In the genomic region with DNA sequence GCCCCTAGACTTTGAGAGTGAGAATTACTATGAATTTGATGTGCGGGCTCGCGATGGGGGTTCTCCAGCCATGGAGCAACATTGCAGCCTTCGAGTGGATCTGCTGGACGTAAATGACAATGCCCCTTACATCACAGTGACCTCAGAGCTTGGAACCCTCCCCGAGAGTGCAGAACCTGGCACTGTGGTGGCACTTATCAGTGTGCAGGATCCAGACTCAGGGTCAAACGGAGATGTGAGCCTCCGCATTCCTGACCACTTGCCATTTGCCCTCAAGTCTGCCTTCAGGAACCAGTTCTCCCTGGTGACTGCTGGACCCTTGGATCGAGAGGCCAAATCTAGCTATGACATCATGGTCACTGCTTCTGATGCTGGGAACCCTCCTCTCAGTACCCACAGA, we compare ENCODE assay signal across 16 cellular contexts. TPM values are rescaled to one million over a fixed set of nuclear protein-coding genes. Genes with fewer than 3 reads are reported as not detected.
DNase-seq lines count a peak whose midpoint lies in the region; ATAC-seq and TF ChIP-seq lines count a peak whose summit lies in the region.
"Had no signal": no experiment of that assay in that cellular context is flagged by ENCODE, and none has a peak within 500 bp of the region (broad histone marks: within the 10 kb centered on the region; RNA-seq: fewer than 3 reads in every experiment).

No MANE protein-coding gene starts in this region.

- H3K4me3 Mint-ChIP-seq in mesothelial cell of epicardium (peak overlapping the region; percentile 28), type B pancreatic cell (peak overlapping the region; percentile 25)

- no peak overlapping the region for H3K4me3 ChIP-seq in right atrium auricular region
- no peak overlapping the region for H3K4me3 ChIP-seq in right cardiac atrium (ENCODE audit: low read length)
- peak overlapping the region in 44 of 59 donors; percentile 20 to 71 (median 56) for H3K4me3 ChIP-seq in dorsolateral prefrontal cortex
- H3K4me3 ChIP-seq in spleen, result no peak overlapping the region

- H3K4me1 Mint-ChIP-seq in mesothelial cell of epicardium (peaks cover 28% of the 10 kb centered on the region), type B pancreatic cell (ENCODE audit: unreplicated experiment) (peaks cover 20% of the 10 kb centered on the region)

- peaks cover 12% of the 10 kb centered on the region for H3K36me3 ChIP-seq in right atrium auricular region
- peaks cover 0 to 5% (median 0%) of the 10 kb centered on the region in 6 donors for H3K36me3 ChIP-seq in spleen

- DNase-seq in right atrium auricular region (ENCODE audit: low spot score), result peak; percentile 46
- no peak for DNase-seq in right cardiac atrium
- DNase-seq in dorsolateral prefrontal cortex, result no peak
- DNase-seq in mesothelial cell of epicardium (ENCODE audit: low spot score in 2 of 2, unreplicated experiment in 2 of 2), result no peak
- DNase-seq in type B pancreatic cell (ENCODE audit: extremely low spot score, unreplicated experiment), result no peak
- no peak for DNase-seq in NCI-H1694 treated with DMSO at 0.1 percent for 48 hours (lab: John Stamatoyannopoulos, UW)
- no peak for DNase-seq in GM19238 (ENCODE audit: insufficient read length, low spot score)
- DNase-seq in spleen, result no peak
- DNase-seq: 8988T, MM.1S, NCI-H1417, NCI-H2029 treated with DMSO at 0.1 percent for 48 hours, NCI-H510A had no signal

- H3K36me3 Mint-ChIP-seq in mesothelial cell of epicardium (peaks cover 33% of the 10 kb centered on the region), type B pancreatic cell (peaks cover 62% of the 10 kb centered on the region)

- ATAC-seq in right cardiac atrium, result no peak
- ATAC-seq: Panc1, Right ventricle myocardium inferior had no signal

- H3K4me1 ChIP-seq in right atrium auricular region (peaks cover 0 to 29% of the 10 kb centered on the region in 2 donors), right cardiac atrium (ENCODE audit: control insufficient read depth, insufficient read depth, low read length) (peaks cover 3% of the 10 kb centered on the region), spleen (peaks cover 0 to 27% (median 16%) of the 10 kb centered on the region in 6 donors)

- H3K27ac Mint-ChIP-seq in mesothelial cell of epicardium, result no peak overlapping the region
- H3K27ac Mint-ChIP-seq in type B pancreatic cell, result no peak overlapping the region

- TF ChIP-seq POLR2A in spleen (IDR thresholded peaks at IDR 0.05), result no peak

- intact Hi-C loops in right cardiac atrium (cut with DNase I), result no loop called here
- intact Hi-C loops in dorsolateral prefrontal cortex (cut with DNase I), result loop anchor here in 1 of 2 donors (5.0 kb wide), 1 partner anchor 36 kb away; no protein-coding TSS in a partner anchor
- intact Hi-C loops in spleen (cut with DNase I; ENCODE audit: low total_unique reads), result no loop called here

- TF ChIP-seq CTCF in right atrium auricular region (IDR thresholded peaks at IDR 0.05) (no peak), dorsolateral prefrontal cortex (IDR thresholded peaks at IDR 0.05 in 54 of 56, conservative IDR thresholded peaks at IDR 0.05 in 2 of 56; ENCODE audit: low read depth in 1 of 56, partially characterized antibody in 56 of 56) (no peak), mesothelial cell of epicardium (IDR thresholded peaks at IDR 0.05; ENCODE audit: unreplicated experiment) (no peak), type B pancreatic cell (conservative IDR thresholded peaks at IDR 0.05) (no peak), spleen (IDR thresholded peaks at IDR 0.05 in 8 of 11, conservative IDR thresholded peaks at IDR 0.05 in 3 of 11) (no peak)

- H3K27me3 Mint-ChIP-seq in mesothelial cell of epicardium (ENCODE audit: low read depth) (no peaks in the 10 kb centered on the region), type B pancreatic cell (peaks cover 23% of the 10 kb centered on the region)

- no peaks in the 10 kb centered on the region for H3K9me3 Mint-ChIP-seq in mesothelial cell of epicardium
- H3K9me3 Mint-ChIP-seq in type B pancreatic cell, result peaks cover 5% of the 10 kb centered on the region

- H3K27me3 ChIP-seq in right atrium auricular region (no peaks in the 10 kb centered on the region), right cardiac atrium (ENCODE audit: control insufficient read depth, insufficient read depth) (no peaks in the 10 kb centered on the region), dorsolateral prefrontal cortex (peaks cover 0 to 79% (median 0%) of the 10 kb centered on the region in 45 donors), spleen (replicated peaks in 1 of 7) (peaks cover 0 to 84% (median 21%) of the 10 kb centered on the region in 7 donors)

- no peaks in the 10 kb centered on the region for H3K9me3 ChIP-seq in right atrium auricular region
- no peaks in the 10 kb centered on the region for H3K9me3 ChIP-seq in right cardiac atrium (ENCODE audit: control insufficient read depth, low read length)
- no peaks in the 10 kb centered on the region for H3K9me3 ChIP-seq in spleen

- H3K27ac ChIP-seq in right atrium auricular region, result no peak overlapping the region
- no peak overlapping the region for H3K27ac ChIP-seq in right cardiac atrium (ENCODE audit: low read length)
- H3K27ac ChIP-seq in dorsolateral prefrontal cortex, result peak overlapping the region in 34 of 59 donors; percentile 14 to 94 (median 70)
- H3K27ac ChIP-seq in spleen, result no peak overlapping the region
- H3K27ac ChIP-seq: KMS-11 had no signal

- WGBS in right cardiac atrium, result 86% methylated on average over 9 of the region's 9 CpGs
- WGBS in spleen, 5 donors, result 85 to 96% (median 91%) methylated on average over 4 to 9 of the region's 9 CpGs

RNA-seq across cellular contexts. Expression of gene PCDHGC4, which starts 1.3 kb away (rescaled TPM):
- 1 to 10 TPM; 1.5 to 1.7 TPM for total RNA-seq in right atrium auricular region
- total RNA-seq in right cardiac atrium, result 1 to 10 TPM; 1.4 to 2.3 (median 1.8) TPM
- 1.3 TPM for polyA plus RNA-seq in right cardiac atrium
- total RNA-seq in dorsolateral prefrontal cortex, result 10 to 100 TPM in 118 of 120 experiments, 1 to 10 TPM in 2; 9.0 to 35.3 (median 19.4) TPM
- total RNA-seq in mesothelial cell of epicardium, result 5.2 to 6.2 TPM (median 5.2 TPM) in 3 replicates
- 0.38 and 4.0 TPM in 2 replicates for total RNA-seq in type B pancreatic cell (ENCODE audit: low replicate concordance)
- total RNA-seq in spleen, result 1 to 10 TPM; 1.3 to 3.9 (median 2.6) TPM
- polyA plus RNA-seq in spleen, result under 1 TPM in 2 of 3 donors, not detected in 1; 0.03 TPM

RNA-seq across cellular contexts. Expression of gene PCDHGC5, which starts 2.8 kb away (rescaled TPM):
- total RNA-seq in right atrium auricular region (1 to 10 TPM; 1.4 to 1.7 TPM), right cardiac atrium (1 to 10 TPM; 1.4 to 2.3 (median 1.9) TPM), dorsolateral prefrontal cortex (10 to 100 TPM; 21.8 to 82.1 (median 50.7) TPM), mesothelial cell of epicardium (2.6 to 3.5 TPM (median 3.5 TPM) in 3 replicates), type B pancreatic cell (ENCODE audit: low replicate concordance) (0.45 and 1.9 TPM in 2 replicates), spleen (1 to 10 TPM in 5 of 7 donors, under 1 TPM in 2; 0.93 to 2.5 (median 1.2) TPM)
- polyA plus RNA-seq in right cardiac atrium (1.4 TPM), spleen (under 1 TPM in 2 of 3 donors, not detected in 1; 0.02 to 0.10 TPM)

RNA-seq across cellular contexts. Expression of gene PCDHGC3, which starts 10.3 kb away (rescaled TPM):
- total RNA-seq in right atrium auricular region, result 10 to 100 TPM; 24.1 to 38.3 TPM
- 10 to 100 TPM; 19.6 to 42.5 (median 33.5) TPM for total RNA-seq in right cardiac atrium
- polyA plus RNA-seq in right cardiac atrium, result 35.5 TPM
- total RNA-seq in dorsolateral prefrontal cortex, result 100 to 1,000 TPM in 119 of 120 experiments, 10 to 100 TPM in 1; 96.7 to 415 (median 161) TPM
- total RNA-seq in mesothelial cell of epicardium, result 80.2 to 82.9 TPM (median 80.6 TPM) in 3 replicates
- total RNA-seq in type B pancreatic cell (ENCODE audit: low replicate concordance), result 11.0 and 60.3 TPM in 2 replicates
- 10 to 100 TPM; 10.7 to 26.7 (median 22.5) TPM for total RNA-seq in spleen
- polyA plus RNA-seq in spleen, result 10 to 100 TPM in 2 of 3 donors, 1 to 10 TPM in 1; 7.0 to 12.7 (median 10.3) TPM

RNA-seq across cellular contexts. Expression of gene PCDHGA12, which starts 55.8 kb away (rescaled TPM):
- total RNA-seq in right atrium auricular region (1 to 10 TPM; 6.2 to 7.7 TPM), right cardiac atrium (1 to 10 TPM; 4.8 to 7.1 (median 5.6) TPM), dorsolateral prefrontal cortex (10 to 100 TPM in 113 of 120 experiments, 1 to 10 TPM in 7; 8.0 to 37.5 (median 15.4) TPM), mesothelial cell of epicardium (4.1 to 5.2 TPM (median 4.5 TPM) in 3 replicates), type B pancreatic cell (ENCODE audit: low replicate concordance) (1.2 and 1.7 TPM in 2 replicates), spleen (1 to 10 TPM; 3.3 to 6.3 (median 5.4) TPM)
- polyA plus RNA-seq in right cardiac atrium (2.7 TPM), spleen (under 1 TPM; 0.02 to 0.54 (median 0.12) TPM)

Comparison
In these comparisons a context has a peak if more than half of its experiments do, and no peak if none do; other contexts are left out.
1. H3K27ac ChIP-seq: peak in dorsolateral prefrontal cortex (34 of 59); none in right atrium auricular region (0 of 2), right cardiac atrium (single experiment) and spleen (0 of 8).
2. H3K4me3 ChIP-seq: peak in dorsolateral prefrontal cortex (44 of 59); none in right atrium auricular region (0 of 2), right cardiac atrium (single experiment) and spleen (0 of 8).